ENCODE assay signal across 12 cellular contexts in genomic region chr9:16884952-16885513, GRCh38. TPM values are rescaled to one million over a fixed set of nuclear protein-coding genes. Genes with fewer than 3 reads are reported as not detected.
DNase-seq lines count a peak whose midpoint lies in the region; ATAC-seq and TF ChIP-seq lines count a peak whose summit lies in the region.
"Had no signal": no experiment of that assay in that cellular context is flagged by ENCODE, and none has a peak within 500 bp of the region (broad histone marks: within the 10 kb centered on the region; RNA-seq: fewer than 3 reads in every experiment).

No MANE protein-coding gene starts in this region.

- CTCF ChIA-PET in activated CD8-positive, alpha-beta T cell treated with anti-CD3 and anti-CD28 coated beads for 36 hours (lab: Charles Lee), result no interaction called here

- ATAC-seq in stimulated activated naive CD8-positive, alpha-beta T cell treated with anti-CD3 and anti-CD28 coated beads, Interleukin-15, Interleukin-2, amounts not matched to agents 100 U/mL and 50 U/mL, for 24 hours, result peak; percentile 19
- no peak for ATAC-seq in stimulated activated naive CD8-positive, alpha-beta T cell treated with anti-CD3 and anti-CD28 coated beads, Interleukin-15, amount 100 ng/mL, for 72 hours
- ATAC-seq in RWPE2 (ENCODE audit: low read depth), result peak; percentile 21; the same call in 1 of the 3 replicates
- no peak for ATAC-seq in activated CD8-positive, alpha-beta T cell treated with anti-CD3 and anti-CD28 coated beads for 36 hours
- no peak for ATAC-seq in HG02973 (IDR thresholded peaks at IDR 0.05; ENCODE audit: unreplicated experiment)
- ATAC-seq: WTC11 had no signal

- no peaks in the 10 kb centered on the region for H3K4me1 ChIP-seq in RWPE2 (ENCODE audit: insufficient read depth, poor library complexity, severe bottlenecking)
- H3K4me1 ChIP-seq: pancreas had no signal

- no peak overlapping the region for H3K4me3 Mint-ChIP-seq in stimulated activated naive CD8-positive, alpha-beta T cell treated with anti-CD3 and anti-CD28 coated beads, Interleukin-15, amount 100 ng/mL, for 72 hours
- H3K4me3 Mint-ChIP-seq in activated CD8-positive, alpha-beta T cell treated with anti-CD3 and anti-CD28 coated beads for 36 hours, result no peak overlapping the region
- H3K4me3 Mint-ChIP-seq: WTC11 had no signal

- no peaks in the 10 kb centered on the region for H3K27me3 ChIP-seq in RWPE2 (ENCODE audit: insufficient read depth, poor library complexity, severe bottlenecking)
- H3K27me3 ChIP-seq: pancreas had no signal

- no peaks in the 10 kb centered on the region for H3K9me3 ChIP-seq in RWPE2 (ENCODE audit: severe bottlenecking)
- H3K9me3 ChIP-seq: pancreas had no signal

- POLR2A ChIA-PET in activated CD8-positive, alpha-beta T cell treated with anti-CD3 and anti-CD28 coated beads for 36 hours (lab: Charles Lee), result interaction anchor here (0.6 kb wide), 1 partner anchor 1395 kb away, joined by 3 read pairs; no protein-coding TSS in a partner anchor

- H3K36me3 ChIP-seq in RWPE2 (ENCODE audit: low read depth), result no peaks in the 10 kb centered on the region
- H3K36me3 ChIP-seq: pancreas had no signal

- no peak overlapping the region for H3K27ac ChIP-seq in RWPE2 (ENCODE audit: poor library complexity, severe bottlenecking)
- H3K27ac ChIP-seq: pancreas had no signal

- H3K9me3 Mint-ChIP-seq in stimulated activated naive CD8-positive, alpha-beta T cell treated with anti-CD3 and anti-CD28 coated beads, Interleukin-15, amount 100 ng/mL, for 72 hours, result peaks cover 13 to 17% of the 10 kb centered on the region in 2 donors
- H3K9me3 Mint-ChIP-seq in activated CD8-positive, alpha-beta T cell treated with anti-CD3 and anti-CD28 coated beads for 36 hours, result peaks cover 5% of the 10 kb centered on the region

- no peaks in the 10 kb centered on the region for H3K36me3 Mint-ChIP-seq in activated CD8-positive, alpha-beta T cell treated with anti-CD3 and anti-CD28 coated beads for 36 hours (ENCODE audit: low read depth)
- H3K36me3 Mint-ChIP-seq: CD8-positive, alpha-beta memory T cell had no signal

- H3K4me1 Mint-ChIP-seq in stimulated activated naive CD8-positive, alpha-beta T cell treated with anti-CD3 and anti-CD28 coated beads, Interleukin-15, amount 100 ng/mL, for 72 hours, result no peaks in the 10 kb centered on the region
- no peaks in the 10 kb centered on the region for H3K4me1 Mint-ChIP-seq in activated CD8-positive, alpha-beta T cell treated with anti-CD3 and anti-CD28 coated beads for 36 hours (ENCODE audit: low read depth)

- no peak for DNase-seq in stimulated activated naive CD8-positive, alpha-beta T cell treated with anti-CD3 and anti-CD28 coated beads, Interleukin-15, Interleukin-2, amounts not matched to agents 100 U/mL and 50 U/mL, for 24 hours
- no peak for DNase-seq in stimulated activated naive CD8-positive, alpha-beta T cell treated with anti-CD3 and anti-CD28 coated beads, Interleukin-15, amount 100 ng/mL, for 72 hours
- DNase-seq in RWPE2 (ENCODE audit: low spot score) (no peak), foreskin melanocyte (peak; percentile 92), NCI-H2029 treated with DMSO at 0.1 percent for 48 hours (lab: John Stamatoyannopoulos, UW) (no peak)
- DNase-seq in stimulated activated naive CD4-positive, alpha-beta T cell (lab: John Stamatoyannopoulos, UW), result no peak
- DNase-seq in activated CD8-positive, alpha-beta T cell treated with anti-CD3 and anti-CD28 coated beads for 36 hours, result no peak
- DNase-seq: NCI-H2029 had no signal

- no peak overlapping the region for H3K4me3 ChIP-seq in RWPE2 (ENCODE audit: severe bottlenecking)
- H3K4me3 ChIP-seq: pancreas had no signal

- no peak overlapping the region for H3K27ac Mint-ChIP-seq in stimulated activated naive CD8-positive, alpha-beta T cell treated with anti-CD3 and anti-CD28 coated beads, Interleukin-15, amount 100 ng/mL, for 72 hours
- H3K27ac Mint-ChIP-seq in activated CD8-positive, alpha-beta T cell treated with anti-CD3 and anti-CD28 coated beads for 36 hours, result no peak overlapping the region
- H3K27ac Mint-ChIP-seq: WTC11 had no signal

- TF ChIP-seq CTCF in RWPE2 (IDR thresholded peaks at IDR 0.05; ENCODE audit: poor library complexity, severe bottlenecking), result no peak
- no peak for TF ChIP-seq CTCF in activated CD8-positive, alpha-beta T cell treated with anti-CD3 and anti-CD28 coated beads for 36 hours (IDR thresholded peaks at IDR 0.05)

- intact Hi-C loops in activated CD8-positive, alpha-beta T cell treated with anti-CD3 and anti-CD28 coated beads for 36 hours (cut with micrococcal nuclease), result no loop called here

- H3K27me3 Mint-ChIP-seq in stimulated activated naive CD8-positive, alpha-beta T cell treated with anti-CD3 and anti-CD28 coated beads, Interleukin-15, amount 100 ng/mL, for 72 hours, result no peaks in the 10 kb centered on the region
- H3K27me3 Mint-ChIP-seq in activated CD8-positive, alpha-beta T cell treated with anti-CD3 and anti-CD28 coated beads for 36 hours, result peaks cover 1% of the 10 kb centered on the region
- H3K27me3 Mint-ChIP-seq: CD8-positive, alpha-beta memory T cell had no signal

RNA-seq across cellular contexts. Expression of gene BNC2, which starts 14.6 kb away (rescaled TPM):
- not detected for total RNA-seq in activated CD8-positive, alpha-beta T cell treated with anti-CD3 and anti-CD28 coated beads for 36 hours

Comparison
In these comparisons a context has a peak if more than half of its experiments do, and no peak if none do; other contexts are left out.
1. ATAC-seq: peak in stimulated activated naive CD8-positive, alpha-beta T cell treated with anti-CD3 and anti-CD28 coated beads, Interleukin-15, Interleukin-2, amounts not matched to agents 100 U/mL and 50 U/mL, for 24 hours (single experiment) and RWPE2 (single experiment); none in stimulated activated naive CD8-positive, alpha-beta T cell treated with anti-CD3 and anti-CD28 coated beads, Interleukin-15, amount 100 ng/mL, for 72 hours (single experiment), activated CD8-positive, alpha-beta T cell treated with anti-CD3 and anti-CD28 coated beads for 36 hours (single experiment) and HG02973 (single experiment).